8 cellular contexts compared by ENCODE assay signal in the genomic region with DNA sequence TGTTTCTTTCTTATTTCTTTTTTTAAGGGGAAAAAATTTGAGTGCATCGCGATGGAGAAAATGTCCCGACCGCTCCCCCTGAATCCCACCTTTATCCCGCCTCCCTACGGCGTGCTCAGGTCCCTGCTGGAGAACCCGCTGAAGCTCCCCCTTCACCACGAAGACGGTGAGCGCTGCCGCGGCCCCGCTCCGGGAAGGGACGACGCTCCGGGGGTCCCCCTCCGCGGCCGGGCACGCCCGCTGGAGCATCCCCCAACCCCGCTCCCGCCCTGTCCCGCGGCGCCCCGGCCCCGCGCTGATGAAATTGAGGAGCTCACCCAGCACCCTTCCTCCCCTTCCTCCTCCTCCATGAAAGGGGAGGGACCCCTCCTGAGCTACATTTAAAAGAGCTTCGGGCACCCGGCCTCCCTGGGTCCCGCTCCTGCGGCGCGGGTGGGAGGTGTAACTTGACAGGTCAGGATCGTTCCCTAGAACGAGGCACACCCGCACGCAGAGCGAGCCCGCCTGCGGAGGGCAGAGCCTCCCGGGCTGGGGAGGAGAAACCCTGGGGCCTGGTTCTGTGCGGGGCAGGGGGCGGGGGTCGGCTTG. TPM values are rescaled to one million over a fixed set of nuclear protein-coding genes. Genes with fewer than 3 reads are reported as not detected.
DNase-seq lines count a peak whose midpoint lies in the region; ATAC-seq and TF ChIP-seq lines count a peak whose summit lies in the region.

No MANE protein-coding gene starts in this region.

- no peak overlapping the region for H3K27ac Mint-ChIP-seq in glutamatergic neuron (ENCODE audit: unreplicated experiment)

- H3K9me3 Mint-ChIP-seq in glutamatergic neuron (ENCODE audit: unreplicated experiment) = no peaks in the 10 kb centered on the region

- no peak overlapping the region for H3K27ac ChIP-seq in parathyroid adenoma

- H2AFZ ChIP-seq in parathyroid adenoma = peak overlapping the region; percentile 84

- peak overlapping the region; percentile 77 for H3K4me2 ChIP-seq in parathyroid adenoma (ENCODE audit: low read length)

- peaks cover 7% of the 10 kb centered on the region for H3K27me3 Mint-ChIP-seq in glutamatergic neuron (ENCODE audit: unreplicated experiment)

- 0 out of 2 replicates have a peak, but pooled peaks cover 2% of the 10 kb centered on the region for H3K9me3 ChIP-seq in HAP-1
- H3K9me3 ChIP-seq in parathyroid adenoma (ENCODE audit: control insufficient read depth, low read length) = no peaks in the 10 kb centered on the region

- in situ Hi-C loops in HAP-1 (cut with MboI; ENCODE audit: low sequenced_read_pairs) = no loop called here

- H3K27me3 ChIP-seq in HAP-1 (ENCODE audit: low read depth) (peaks cover 6% of the 10 kb centered on the region), parathyroid adenoma (ENCODE audit: control insufficient read depth, insufficient read depth, low read length) (no peaks in the 10 kb centered on the region)

- H3K4me1 Mint-ChIP-seq in glutamatergic neuron (ENCODE audit: low read depth, unreplicated experiment) = no peaks in the 10 kb centered on the region

- H3K36me3 ChIP-seq in HAP-1 (replicated peaks) = no peaks in the 10 kb centered on the region
- H3K36me3 ChIP-seq in parathyroid adenoma (ENCODE audit: control insufficient read depth, insufficient read depth, low read length) = no peaks in the 10 kb centered on the region

- no peak overlapping the region for H3K9ac ChIP-seq in parathyroid adenoma

- H3K4me3 ChIP-seq in HAP-1 (peak overlapping the region; percentile 19), parathyroid adenoma (ENCODE audit: low read depth, low read length) (peak overlapping the region; percentile 55)

- H3K4me3 Mint-ChIP-seq in glutamatergic neuron (ENCODE audit: unreplicated experiment) = peak overlapping the region; percentile 81

- H3K4me1 ChIP-seq in HAP-1 (no peaks in the 10 kb centered on the region), parathyroid adenoma (peaks cover 12% of the 10 kb centered on the region)

- H3K36me3 Mint-ChIP-seq in glutamatergic neuron (ENCODE audit: unreplicated experiment) = no peaks in the 10 kb centered on the region

- TF ChIP-seq CTCF in glutamatergic neuron (IDR thresholded peaks at IDR 0.05; ENCODE audit: partially characterized antibody, unreplicated experiment) (no peak), parathyroid adenoma (IDR thresholded peaks at IDR 0.05) (no peak)

- ATAC-seq in HG03442 (IDR thresholded peaks at IDR 0.05; ENCODE audit: unreplicated experiment) (no peak), HG02588 (IDR thresholded peaks at IDR 0.05; ENCODE audit: unreplicated experiment) (no peak)

- H3K79me2 ChIP-seq in parathyroid adenoma = no peaks in the 10 kb centered on the region

- peak in 1 of 2 experiments; percentile 14 for DNase-seq in HAP-1 (ENCODE audit: low spot score in 2 of 2)
- peak; percentile 28 to 32 for DNase-seq in activated T-cell treated with anti-CD3 and anti-CD28 coated beads, Interleukin-2, amount 50 U/mL, for 48 hours
- DNase-seq in glutamatergic neuron = peak; percentile 35
- no peak for DNase-seq in cortex of kidney (lab: John Stamatoyannopoulos, UW)
- no peak for DNase-seq in pons (ENCODE audit: low spot score)

RNA-seq across cellular contexts. Expression of a gene that starts 0.8 kb away (rescaled TPM):
- total RNA-seq in glutamatergic neuron (ENCODE audit: unreplicated experiment) = 0.32 TPM

Comparison
In these comparisons a context has a peak if more than half of its experiments do, and no peak if none do; other contexts are left out.
1. DNase-seq: peak in activated T-cell treated with anti-CD3 and anti-CD28 coated beads, Interleukin-2, amount 50 U/mL, for 48 hours (2 of 2) and glutamatergic neuron (single experiment); none in cortex of kidney (single experiment) and pons (single experiment).